ENCODE assay signal across 15 cellular contexts in the genomic region with DNA sequence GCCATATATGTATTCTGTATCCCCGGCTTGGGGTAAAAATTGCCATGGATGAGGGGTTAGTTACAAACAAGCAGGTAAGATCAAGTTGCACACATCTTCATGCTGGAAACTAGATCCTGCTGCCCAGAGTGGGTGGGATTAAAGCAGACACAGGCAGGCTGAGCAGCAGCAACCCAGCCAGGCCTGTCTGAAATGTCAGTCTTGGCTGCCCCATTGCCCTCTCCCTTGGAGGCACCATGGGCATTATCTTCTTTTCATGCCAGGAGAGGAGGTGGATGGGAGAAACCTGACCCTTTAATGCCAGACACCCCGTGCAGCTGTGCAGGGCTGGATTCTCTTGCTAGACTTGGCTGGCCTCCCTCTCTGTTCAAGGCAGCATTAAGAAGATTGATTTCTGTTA. TPM values are rescaled to one million over a fixed set of nuclear protein-coding genes. Genes with fewer than 3 reads are reported as not detected.
DNase-seq lines count a peak whose midpoint lies in the region; ATAC-seq, FAIRE-seq and TF ChIP-seq lines count a peak whose summit lies in the region.
"Had no signal": no experiment of that assay in that cellular context is flagged by ENCODE, and none has a peak within 500 bp of the region (broad histone marks: within the 10 kb centered on the region; RNA-seq: fewer than 3 reads in every experiment).

No MANE protein-coding gene starts in this region.

- peak; percentile 11 for DNase-seq in NCI-H2029 treated with DMSO at 0.1 percent for 48 hours (lab: John Stamatoyannopoulos, UW)
- no peak for DNase-seq in NCI-H2029 (lab: John Stamatoyannopoulos, UW)
- DNase-seq in COR-L47 (lab: John Stamatoyannopoulos, UW), result peak; percentile 15
- DNase-seq in endodermal cell, result peak; percentile 27
- DNase-seq in gastrocnemius medialis, result no peak
- DNase-seq in NCI-H1092 treated with DMSO at 0.1 percent for 48 hours (lab: John Stamatoyannopoulos, UW), result no peak
- no peak for DNase-seq in urothelium cell line (ENCODE audit: low spot score)
- DNase-seq: CD8-positive, alpha-beta memory T cell; DMS53; GF-D8; H7; IMR-90 had no signal

- no peak overlapping the region for H3K4me3 Mint-ChIP-seq in endodermal cell
- H3K4me3 Mint-ChIP-seq: CD14-positive monocyte; CD8-positive, alpha-beta memory T cell had no signal

- TF ChIP-seq CTCF in endodermal cell (conservative IDR thresholded peaks at IDR 0.05), result no peak
- TF ChIP-seq CTCF in gastrocnemius medialis (IDR thresholded peaks at IDR 0.05 in 4 of 5, conservative IDR thresholded peaks at IDR 0.05 in 1 of 5), result no peak

- FAIRE-seq in urothelium cell line (lab: Jason Lieb, UNC), result no peak

- in situ Hi-C loops in gastrocnemius medialis (cut with MboI; ENCODE audit: low sequenced_read_pairs in 4 of 4), result no loop called here

- H3K9me3 ChIP-seq in endodermal cell (ENCODE audit: control insufficient read depth, low read length), result no peaks in the 10 kb centered on the region
- H3K9me3 ChIP-seq in gastrocnemius medialis, result no peaks in the 10 kb centered on the region

- peaks cover 38% of the 10 kb centered on the region for H3K27me3 ChIP-seq in endodermal cell (ENCODE audit: control insufficient read depth, insufficient read depth, low read length, poor library complexity, severe bottlenecking)
- no peaks in the 10 kb centered on the region for H3K27me3 ChIP-seq in gastrocnemius medialis

- H3K36me3 ChIP-seq in endodermal cell (ENCODE audit: control insufficient read depth, insufficient read depth, low read length), result no peaks in the 10 kb centered on the region
- H3K36me3 ChIP-seq in gastrocnemius medialis, result no peaks in the 10 kb centered on the region

- H3K4me3 ChIP-seq in endodermal cell (ENCODE audit: low read length) (no peak overlapping the region), gastrocnemius medialis (no peak overlapping the region)

- H3K4me1 ChIP-seq in endodermal cell (ENCODE audit: control insufficient read depth, insufficient read depth, low read length) (no peaks in the 10 kb centered on the region), gastrocnemius medialis (peaks cover 0 to 5% of the 10 kb centered on the region in 2 donors)

- no peaks in the 10 kb centered on the region for H3K36me3 Mint-ChIP-seq in endodermal cell (ENCODE audit: low read depth)
- H3K36me3 Mint-ChIP-seq: CD14-positive monocyte; CD8-positive, alpha-beta memory T cell had no signal

- H3K4me1 Mint-ChIP-seq in endodermal cell, result no peaks in the 10 kb centered on the region
- H3K4me1 Mint-ChIP-seq: CD14-positive monocyte; CD8-positive, alpha-beta memory T cell had no signal

- no peaks in the 10 kb centered on the region for H3K9me3 Mint-ChIP-seq in endodermal cell

- peaks cover 29% of the 10 kb centered on the region for H3K27me3 Mint-ChIP-seq in endodermal cell (ENCODE audit: insufficient read depth)

- no peak overlapping the region for H3K9ac ChIP-seq in endodermal cell (ENCODE audit: extremely low read depth, low read length, poor library complexity, severe bottlenecking)

- no peak overlapping the region for H3K27ac ChIP-seq in endodermal cell (ENCODE audit: low read depth, low read length)
- no peak overlapping the region for H3K27ac ChIP-seq in gastrocnemius medialis
- H3K27ac ChIP-seq: 22Rv1 had no signal

- no peak overlapping the region for H3K27ac Mint-ChIP-seq in endodermal cell
- H3K27ac Mint-ChIP-seq: CD14-positive monocyte had no signal

- intact Hi-C loops in gastrocnemius medialis (cut with DNase I; ENCODE audit: low total_unique reads), result no loop called here

- no peak for TF ChIP-seq POLR2A in gastrocnemius medialis (IDR thresholded peaks at IDR 0.05)

- WGBS in endodermal cell (ENCODE audit: insufficient coverage in 1 of 2, insufficient read length in 1 of 2), 2 experiments, result 89 to 100% methylated on average over 2 of the region's 2 CpGs

- ATAC-seq in gastrocnemius medialis, result peak; percentile 39 to 43

RNA-seq across cellular contexts. Expression of gene EPHB1, which starts 23.1 kb away (rescaled TPM):
- total RNA-seq in endodermal cell (1 to 10 TPM; 2.9 to 3.6 TPM), gastrocnemius medialis (1 to 10 TPM in 3 of 4 donors, under 1 TPM in 1; 1.00 to 8.9 (median 4.5) TPM)
- polyA plus RNA-seq in endodermal cell (2013, experiment 1 of 2), result 13.5 TPM
- 13.9 TPM for polyA plus RNA-seq in endodermal cell (2013, experiment 2 of 2)
- total RNA-seq: CD8-positive, alpha-beta memory T cell; HT-29 had no signal

Comparison
In these comparisons a context has a peak if more than half of its experiments do, and no peak if none do; other contexts are left out.
1. DNase-seq: peak in NCI-H2029 treated with DMSO at 0.1 percent for 48 hours (single experiment), COR-L47 (single experiment) and endodermal cell (single experiment); none in NCI-H2029 (single experiment), gastrocnemius medialis (0 of 2), NCI-H1092 treated with DMSO at 0.1 percent for 48 hours (single experiment) and urothelium cell line (single experiment).